ENCODE assay signal across 9 cellular contexts in the genomic region with DNA sequence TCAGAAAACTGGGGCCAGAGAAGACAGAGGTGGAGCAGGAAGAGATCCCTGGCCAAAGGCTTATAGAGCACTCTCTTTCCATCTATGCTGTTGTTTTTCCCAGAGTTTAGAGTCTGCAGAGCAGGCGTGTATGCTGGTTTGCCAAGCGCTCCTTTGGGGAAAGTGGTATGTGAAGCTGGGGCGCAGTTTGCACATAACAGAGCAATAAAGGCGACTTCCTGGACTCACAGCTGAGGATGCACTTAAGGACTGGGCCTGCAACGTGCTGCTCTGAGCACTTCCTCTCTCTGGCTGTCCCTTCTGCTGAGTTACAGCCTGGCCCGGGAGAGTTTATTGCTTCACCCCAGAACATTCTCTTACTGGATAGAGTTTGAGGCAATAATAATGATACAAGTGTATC. TPM values are rescaled to one million over a fixed set of nuclear protein-coding genes. Genes with fewer than 3 reads are reported as not detected.
DNase-seq lines count a peak whose midpoint lies in the region; ATAC-seq and TF ChIP-seq lines count a peak whose summit lies in the region.
"Had no signal": no experiment of that assay in that cellular context is flagged by ENCODE, and none has a peak within 500 bp of the region (broad histone marks: within the 10 kb centered on the region; RNA-seq: fewer than 3 reads in every experiment).

No MANE protein-coding gene starts in this region.

- no peaks in the 10 kb centered on the region for H3K27me3 ChIP-seq in naive thymus-derived CD4-positive, alpha-beta T cell (ENCODE audit: control insufficient read depth in 2 of 2, insufficient read depth in 2 of 2, low read length in 2 of 2)

- H3K36me3 ChIP-seq in naive thymus-derived CD4-positive, alpha-beta T cell (ENCODE audit: control insufficient read depth in 2 of 3, insufficient read depth in 3 of 3, low read length in 3 of 3), result no peaks in the 10 kb centered on the region

- peaks cover 4% of the 10 kb centered on the region for H3K36me3 Mint-ChIP-seq in effector memory CD8-positive, alpha-beta T cell (ENCODE audit: insufficient read depth)
- peaks cover 0 to 17% (median 5%) of the 10 kb centered on the region in 5 donors for H3K36me3 Mint-ChIP-seq in naive thymus-derived CD4-positive, alpha-beta T cell

- H3K27me3 Mint-ChIP-seq in effector memory CD8-positive, alpha-beta T cell, result no peaks in the 10 kb centered on the region
- peaks cover 0 to 6% (median 0%) of the 10 kb centered on the region in 5 donors for H3K27me3 Mint-ChIP-seq in naive thymus-derived CD4-positive, alpha-beta T cell

- H3K4me3 Mint-ChIP-seq in effector memory CD8-positive, alpha-beta T cell, result no peak overlapping the region
- no peak overlapping the region for H3K4me3 Mint-ChIP-seq in naive thymus-derived CD4-positive, alpha-beta T cell

- H3K4me1 Mint-ChIP-seq in effector memory CD8-positive, alpha-beta T cell (ENCODE audit: low read depth in 2 of 2), result peaks cover 0 to 8% of the 10 kb centered on the region in 2 donors
- H3K4me1 Mint-ChIP-seq in naive thymus-derived CD4-positive, alpha-beta T cell, result peaks cover 0 to 8% (median 5%) of the 10 kb centered on the region in 7 donors

- peak overlapping the region in 1 of 2 donors; percentile 30 for H3K27ac Mint-ChIP-seq in effector memory CD8-positive, alpha-beta T cell
- H3K27ac Mint-ChIP-seq in naive thymus-derived CD4-positive, alpha-beta T cell, result peak overlapping the region in 1 of 9 donors; percentile 22

- no peak overlapping the region for H3K27ac ChIP-seq in naive thymus-derived CD4-positive, alpha-beta T cell (ENCODE audit: low read depth, low read length)
- H3K27ac ChIP-seq: C4-2B had no signal

- intact Hi-C loops in naive thymus-derived CD4-positive, alpha-beta T cell (cut with micrococcal nuclease), result no loop called here

- CTCF ChIA-PET in naive thymus-derived CD4-positive, alpha-beta T cell (lab: Charles Lee), result no interaction called here

- peaks cover 0 to 9% (median 0%) of the 10 kb centered on the region in 3 experiments for H3K9me3 ChIP-seq in naive thymus-derived CD4-positive, alpha-beta T cell (ENCODE audit: control insufficient read depth in 2 of 3, low read length in 3 of 3)

- DNase-seq in AG10803 (ENCODE audit: low read depth) (peak; percentile 90), NOMO-1 treated with dmso at 0.1 percent for 144 hours (lab: John Stamatoyannopoulos, UW; ENCODE audit: unreplicated experiment) (peak; percentile 92), A172 (ENCODE audit: low spot score) (no peak)
- DNase-seq in effector memory CD8-positive, alpha-beta T cell, result no peak
- no peak for DNase-seq in naive thymus-derived CD4-positive, alpha-beta T cell

- H3K4me1 ChIP-seq in naive thymus-derived CD4-positive, alpha-beta T cell (ENCODE audit: control insufficient read depth in 2 of 2, insufficient read depth in 2 of 2, low read length in 2 of 2), result no peaks in the 10 kb centered on the region

- POLR2A ChIA-PET in naive thymus-derived CD4-positive, alpha-beta T cell (lab: Charles Lee), result no interaction called here

- H3K9me3 Mint-ChIP-seq in effector memory CD8-positive, alpha-beta T cell, result no peaks in the 10 kb centered on the region
- peaks cover 0 to 25% (median 7%) of the 10 kb centered on the region in 11 donors for H3K9me3 Mint-ChIP-seq in naive thymus-derived CD4-positive, alpha-beta T cell

- no peak for TF ChIP-seq CTCF in AG10803 (conservative IDR thresholded peaks at IDR 0.05; ENCODE audit: low read length)

- H3K4me3 ChIP-seq in AG10803 (ENCODE audit: low read length), result no peak overlapping the region
- no peak overlapping the region for H3K4me3 ChIP-seq in naive thymus-derived CD4-positive, alpha-beta T cell (ENCODE audit: low read length)

- peak; percentile 44 for ATAC-seq in effector memory CD8-positive, alpha-beta T cell (replicated peaks)
- peak; percentile 80 for ATAC-seq in naive thymus-derived CD4-positive, alpha-beta T cell
- ATAC-seq in HG03045 (IDR thresholded peaks at IDR 0.05; ENCODE audit: unreplicated experiment) (no peak), HG03097 (IDR thresholded peaks at IDR 0.05; ENCODE audit: low FRiP score, unreplicated experiment) (no peak), GM18873 (IDR thresholded peaks at IDR 0.05; ENCODE audit: low FRiP score, unreplicated experiment) (no peak)

RNA-seq across cellular contexts. Expression of a gene that starts 41.7 kb away (rescaled TPM):
- 10 to 100 TPM; 40.3 to 57.9 (median 51.1) TPM for total RNA-seq in naive thymus-derived CD4-positive, alpha-beta T cell
- polyA plus RNA-seq in naive thymus-derived CD4-positive, alpha-beta T cell, result 10 to 100 TPM; 54.6 to 55.8 TPM
- 61.8 and 94.8 TPM in 2 replicates for total RNA-seq in A172 (2014; rRNA removed; shearing (Covaris generic))

RNA-seq across cellular contexts. Expression of a gene that starts 41.9 kb away (rescaled TPM):
- total RNA-seq in naive thymus-derived CD4-positive, alpha-beta T cell, result 1 to 10 TPM; 3.6 to 9.1 (median 6.7) TPM
- 1 to 10 TPM; 2.1 to 4.1 TPM for polyA plus RNA-seq in naive thymus-derived CD4-positive, alpha-beta T cell
- 1.1 and 2.1 TPM in 2 replicates for total RNA-seq in A172 (2014; rRNA removed; shearing (Covaris generic))

Comparison
In these comparisons a context has a peak if more than half of its experiments do, and no peak if none do; other contexts are left out.
1. DNase-seq: peak in AG10803 (single experiment) and NOMO-1 treated with dmso at 0.1 percent for 144 hours (single experiment); none in effector memory CD8-positive, alpha-beta T cell (0 of 3), naive thymus-derived CD4-positive, alpha-beta T cell (0 of 9) and A172 (single experiment).
2. ATAC-seq: peak in effector memory CD8-positive, alpha-beta T cell (single experiment) and naive thymus-derived CD4-positive, alpha-beta T cell (single experiment); none in HG03045 (single experiment), HG03097 (single experiment) and GM18873 (single experiment).